In the genomic region with DNA sequence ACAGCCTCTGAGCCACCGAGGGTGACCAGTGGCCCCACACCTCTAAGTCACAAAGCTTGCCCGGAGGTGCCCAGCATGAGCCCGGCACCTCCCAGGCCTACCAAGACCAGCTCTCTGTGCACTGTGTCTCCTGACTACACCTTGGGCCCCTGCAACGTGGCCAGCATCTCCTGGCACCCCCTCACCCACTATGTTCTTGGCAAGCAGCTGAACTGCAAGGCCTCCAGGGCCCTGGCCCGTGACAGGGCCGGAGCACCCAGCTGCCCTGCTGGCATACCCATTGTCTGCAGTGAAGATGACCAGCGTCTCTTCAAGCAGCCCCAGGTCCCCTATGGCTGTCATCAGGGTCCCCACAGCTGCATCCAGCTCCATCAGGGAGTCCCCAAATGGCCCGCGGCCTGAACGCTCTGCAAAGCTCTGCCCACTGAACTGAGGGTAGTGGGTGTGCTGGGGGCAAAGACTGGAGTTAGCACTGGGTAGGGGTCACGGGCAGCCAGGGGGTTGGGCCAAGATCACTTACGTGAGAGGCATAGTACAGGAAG, we compare ENCODE assay signal across 11 cellular contexts. TPM values are rescaled to one million over a fixed set of nuclear protein-coding genes. Genes with fewer than 3 reads are reported as not detected.
DNase-seq lines count a peak whose midpoint lies in the region; ATAC-seq and TF ChIP-seq lines count a peak whose summit lies in the region.
"Had no signal": no experiment of that assay in that cellular context is flagged by ENCODE, and none has a peak within 500 bp of the region (broad histone marks: within the 10 kb centered on the region; RNA-seq: fewer than 3 reads in every experiment).

No MANE protein-coding gene starts in this region.

- H3K4me3 ChIP-seq in skeletal muscle satellite cell (ENCODE audit: low read length): no peak overlapping the region

- H3K27me3 ChIP-seq in skeletal muscle satellite cell (ENCODE audit: control insufficient read depth, insufficient read depth, low read length): peaks cover 14% of the 10 kb centered on the region

- DNase-seq in activated CD8-positive, alpha-beta memory T cell treated with anti-CD3 and anti-CD28 coated beads, Interleukin-2, amount 10 ng/mL, durations not matched to agents 7 days and 5 days: no peak
- no peak for DNase-seq in activated CD8-positive, alpha-beta memory T cell treated with anti-CD3 and anti-CD28 coated beads, Interleukin-2, amount 50 U/mL, for 48 hours
- DNase-seq in RWPE1 (ENCODE audit: low spot score) (no peak), endothelial cell (ENCODE audit: low spot score) (no peak), SW480 (ENCODE audit: low spot score) (no peak), DMS79 (lab: John Stamatoyannopoulos, UW) (no peak), SIG-M5 treated with dmso at 0.1 percent for 504 hours (lab: John Stamatoyannopoulos, UW; ENCODE audit: unreplicated experiment) (no peak)
- DNase-seq: anterior cingulate cortex, NCI-H2029 had no signal

- H3K4me2 ChIP-seq in skeletal muscle satellite cell (ENCODE audit: low read length): peak overlapping the region; percentile 90

- H3K27ac Mint-ChIP-seq in activated CD8-positive, alpha-beta memory T cell treated with anti-CD3 and anti-CD28 coated beads, Interleukin-2, amount 10 ng/mL, durations not matched to agents 7 days and 5 days: peak overlapping the region; percentile 75
- no peak overlapping the region for H3K27ac Mint-ChIP-seq in endothelial cell (ENCODE audit: unreplicated experiment)

- peaks cover 23% of the 10 kb centered on the region for H3K4me1 ChIP-seq in skeletal muscle satellite cell (ENCODE audit: control insufficient read depth, insufficient read depth, low read length)

- no peak overlapping the region for H3K9ac ChIP-seq in skeletal muscle satellite cell (ENCODE audit: low read depth, low read length)

- CTCF ChIA-PET in activated CD8-positive, alpha-beta memory T cell treated with anti-CD3 and anti-CD28 coated beads, Interleukin-2, amount 10 ng/mL, durations not matched to agents 7 days and 5 days (lab: Charles Lee): interaction anchor here (3.0 kb wide), 1 partner anchor 66 kb away, joined by 15 read pairs; no protein-coding TSS in a partner anchor
- CTCF ChIA-PET in RWPE1 (lab: Yijun Ruan, JAX): interaction anchor here (0.7 kb wide), 1 partner anchor 65 kb away, joined by 3 read pairs; no protein-coding TSS in a partner anchor

- peaks cover 8% of the 10 kb centered on the region for H3K36me3 Mint-ChIP-seq in activated CD8-positive, alpha-beta memory T cell treated with anti-CD3 and anti-CD28 coated beads, Interleukin-2, amount 10 ng/mL, durations not matched to agents 7 days and 5 days
- H3K36me3 Mint-ChIP-seq in endothelial cell (ENCODE audit: low read depth, unreplicated experiment): peaks cover 13% of the 10 kb centered on the region

- H3K4me1 Mint-ChIP-seq in activated CD8-positive, alpha-beta memory T cell treated with anti-CD3 and anti-CD28 coated beads, Interleukin-2, amount 10 ng/mL, durations not matched to agents 7 days and 5 days: peaks cover 43% of the 10 kb centered on the region
- H3K4me1 Mint-ChIP-seq in endothelial cell (ENCODE audit: unreplicated experiment): peaks cover 38% of the 10 kb centered on the region

- H3K36me3 ChIP-seq in skeletal muscle satellite cell (ENCODE audit: insufficient read depth, low read length): peaks cover 6% of the 10 kb centered on the region

- no peaks in the 10 kb centered on the region for H3K9me3 ChIP-seq in skeletal muscle satellite cell (replicated peaks; ENCODE audit: low read length)

- no peak for TF ChIP-seq CTCF in RWPE1 (conservative IDR thresholded peaks at IDR 0.05; ENCODE audit: low read depth)
- peak; percentile 26 for TF ChIP-seq CTCF in endothelial cell (IDR thresholded peaks at IDR 0.05; ENCODE audit: unreplicated experiment)

- POLR2A ChIA-PET in RWPE1 (lab: Yijun Ruan, JAX; ENCODE audit: low non-redundant PET): no interaction called here

- no peaks in the 10 kb centered on the region for H3K27me3 Mint-ChIP-seq in activated CD8-positive, alpha-beta memory T cell treated with anti-CD3 and anti-CD28 coated beads, Interleukin-2, amount 10 ng/mL, durations not matched to agents 7 days and 5 days
- H3K27me3 Mint-ChIP-seq in endothelial cell (ENCODE audit: unreplicated experiment): peaks cover 16% of the 10 kb centered on the region

- ATAC-seq in activated CD8-positive, alpha-beta memory T cell treated with anti-CD3 and anti-CD28 coated beads, Interleukin-2, amount 10 ng/mL, durations not matched to agents 7 days and 5 days: no peak
- ATAC-seq: K562 had no signal

- no peaks in the 10 kb centered on the region for H3K9me3 Mint-ChIP-seq in activated CD8-positive, alpha-beta memory T cell treated with anti-CD3 and anti-CD28 coated beads, Interleukin-2, amount 10 ng/mL, durations not matched to agents 7 days and 5 days (ENCODE audit: low read depth)
- no peaks in the 10 kb centered on the region for H3K9me3 Mint-ChIP-seq in endothelial cell (ENCODE audit: unreplicated experiment)

- peak overlapping the region; percentile 67; the same call in 1 of the 2 replicates for H3K27ac ChIP-seq in RWPE1

- H3K4me3 Mint-ChIP-seq in activated CD8-positive, alpha-beta memory T cell treated with anti-CD3 and anti-CD28 coated beads, Interleukin-2, amount 10 ng/mL, durations not matched to agents 7 days and 5 days: peak overlapping the region; percentile 76
- H3K4me3 Mint-ChIP-seq in endothelial cell (ENCODE audit: unreplicated experiment): peak overlapping the region; percentile 80

RNA-seq across cellular contexts. Expression of a gene that starts 1.6 kb away (rescaled TPM):
- total RNA-seq in activated CD8-positive, alpha-beta memory T cell treated with anti-CD3 and anti-CD28 coated beads, Interleukin-2, amount 10 ng/mL, durations not matched to agents 7 days and 5 days: 10 to 100 TPM; 49.6 to 68.2 TPM
- 59.6 TPM for total RNA-seq in endothelial cell (ENCODE audit: unreplicated experiment)
- total RNA-seq in skeletal muscle satellite cell (2012; rRNA removed): 17.5 and 22.5 TPM in 2 replicates

RNA-seq across cellular contexts. Expression of a gene that starts 25.8 kb away (rescaled TPM):
- under 1 TPM; 0.19 to 0.29 TPM for total RNA-seq in activated CD8-positive, alpha-beta memory T cell treated with anti-CD3 and anti-CD28 coated beads, Interleukin-2, amount 10 ng/mL, durations not matched to agents 7 days and 5 days
- total RNA-seq in endothelial cell (ENCODE audit: unreplicated experiment): 0.69 TPM
- total RNA-seq in skeletal muscle satellite cell (2012; rRNA removed): 0.25 TPM in 1 of 2 replicates, not detected in the other

RNA-seq across cellular contexts. Expression of a gene that starts 43.7 kb away (rescaled TPM):
- total RNA-seq in activated CD8-positive, alpha-beta memory T cell treated with anti-CD3 and anti-CD28 coated beads, Interleukin-2, amount 10 ng/mL, durations not matched to agents 7 days and 5 days: 100 to 1,000 TPM in 1 of 2 experiments, 10 to 100 TPM in 1; 97.2 to 118 TPM
- 94.6 TPM for total RNA-seq in endothelial cell (ENCODE audit: unreplicated experiment)
- 25.1 and 25.6 TPM in 2 replicates for total RNA-seq in skeletal muscle satellite cell (2012; rRNA removed)

RNA-seq across cellular contexts. Expression of a gene that starts 46.2 kb away (rescaled TPM):
- under 1 TPM in 1 of 2 experiments, not detected in 1; 0.05 TPM for total RNA-seq in activated CD8-positive, alpha-beta memory T cell treated with anti-CD3 and anti-CD28 coated beads, Interleukin-2, amount 10 ng/mL, durations not matched to agents 7 days and 5 days
- 223 TPM for total RNA-seq in endothelial cell (ENCODE audit: unreplicated experiment)
- 1.0 and 1.5 TPM in 2 replicates for total RNA-seq in skeletal muscle satellite cell (2012; rRNA removed)

RNA-seq across cellular contexts. Expression of a gene that starts 48.2 kb away (rescaled TPM):
- 10 to 100 TPM; 80.1 to 87.6 TPM for total RNA-seq in activated CD8-positive, alpha-beta memory T cell treated with anti-CD3 and anti-CD28 coated beads, Interleukin-2, amount 10 ng/mL, durations not matched to agents 7 days and 5 days
- 89.0 TPM for total RNA-seq in endothelial cell (ENCODE audit: unreplicated experiment)
- under 0.01 and 1.3 TPM in 2 replicates for total RNA-seq in skeletal muscle satellite cell (2012; rRNA removed)
